Comparison of ENCODE assay signal across 27 cellular contexts in genomic region chr11:92130432-92130831, GRCh38.
DNase-seq lines count a peak whose midpoint lies in the region; ATAC-seq, FAIRE-seq and TF ChIP-seq lines count a peak whose summit lies in the region.
"Had no signal": no experiment of that assay in that cellular context is flagged by ENCODE, and none has a peak within 500 bp of the region (broad histone marks: within the 10 kb centered on the region; RNA-seq: fewer than 3 reads in every experiment).

No MANE protein-coding gene starts in this region.

- H3K9me3 ChIP-seq in HepG2 (ENCODE audit: low read length) (no peaks in the 10 kb centered on the region), right lobe of liver (no peaks in the 10 kb centered on the region)
- H3K9me3 ChIP-seq: ascending aorta, right atrium auricular region, testis, vagina had no signal

- ATAC-seq in HepG2 (no peak), right lobe of liver (no peak), HG03354 (IDR thresholded peaks at IDR 0.05; ENCODE audit: poor library complexity, severe bottlenecking, unreplicated experiment) (no peak), T-cell (replicated peaks in 1 of 4) (no peak)
- ATAC-seq: activated T-cell treated with anti-CD3 and anti-CD28 coated beads, Interleukin-2, amount 50 U/mL, for 72 hours; K562; naive thymus-derived CD4-positive, alpha-beta T cell; stimulated activated memory B cell treated with anti-CD40 and anti-IgM and Interleukin-4, amounts not matched to agents 10 μg/mL and 1 μg/mL and 100 μg/mL, for 72 hours had no signal

- TF ChIP-seq RAD21 in HepG2 (CRISPR knock-in tag; IDR thresholded peaks at IDR 0.05), result no peak

- no peak for DNase-seq in HepG2 (ENCODE audit: low spot score)
- DNase-seq in right lobe of liver, result no peak
- peak; percentile 20 for DNase-seq in amniotic epithelial cell (ENCODE audit: low read depth)
- DNase-seq in fibroblast of the aortic adventitia (ENCODE audit: low read depth), result peak; percentile 40
- peak; percentile 22 for DNase-seq in stromal cell of bone marrow (ENCODE audit: low read depth)
- no peak for DNase-seq in T-cell
- DNase-seq in hypothalamus (lab: John Stamatoyannopoulos, UW), result no peak
- DNase-seq: 8988T; activated CD4-positive, alpha-beta T cell treated with anti-CD3 and anti-CD28 coated beads for 1 hour; activated naive CD4-positive, alpha-beta T cell treated with anti-CD3 and anti-CD28 coated beads, Interleukin-2, amount 50 U/mL, for 16 hours; activated T-cell treated with anti-CD3 and anti-CD28 coated beads, Interleukin-2, amount 50 U/mL, for 72 hours; foreskin fibroblast; naive thymus-derived CD4-positive, alpha-beta T cell; NCI-H2029; NCI-H446; testis had no signal

- peaks cover 7 to 22% (median 21%) of the 10 kb centered on the region in 3 donors for H3K9me3 Mint-ChIP-seq in T-cell

- CTCF ChIA-PET in HepG2 (lab: Yijun Ruan, JAX; ENCODE audit: low intra/inter-chr PET ratio, low total read pairs) (no interaction called here), T-cell (lab: Charles Lee) (interaction anchor here in 1 of 2 donors (0.6 kb wide), 1 partner anchor 683 kb away, joined by 7 read pairs; no protein-coding TSS in a partner anchor)

- no peak overlapping the region for H3K9ac ChIP-seq in HepG2 (ENCODE audit: insufficient read depth, low read depth, low read length)

- WGBS in HepG2 (ENCODE audit: low lambda C conversion rate), result 0% methylated on average over 2 of the region's 2 CpGs
- WGBS in right lobe of liver (ENCODE audit: insufficient coverage, low coverage, low lambda C conversion rate, missing lambda C conversion rate), result 27% methylated on average over 2 of the region's 2 CpGs

- no peak overlapping the region for H2AFZ ChIP-seq in HepG2 (ENCODE audit: low read length)

- no peak overlapping the region for H3K27ac ChIP-seq in HepG2 (ENCODE audit: extremely low read length, insufficient read depth, low read length)
- no peak overlapping the region for H3K27ac ChIP-seq in right lobe of liver
- H3K27ac ChIP-seq: ascending aorta, coronary artery, right atrium auricular region, testis, vagina had no signal

- H3K36me3 ChIP-seq in HepG2 (replicated peaks in 1 of 2; ENCODE audit: control insufficient read depth in 1 of 2, insufficient read depth in 2 of 2, low read length in 2 of 2), result no peaks in the 10 kb centered on the region
- no peaks in the 10 kb centered on the region for H3K36me3 ChIP-seq in right lobe of liver
- H3K36me3 ChIP-seq: ascending aorta, right atrium auricular region, vagina had no signal

- intact Hi-C loops in HepG2 (cut with micrococcal nuclease; ENCODE audit: unreplicated experiment) (no loop called here), right lobe of liver (cut with DNase I) (no loop called here)

- H3K36me3 Mint-ChIP-seq in T-cell, result no peaks in the 10 kb centered on the region
- H3K36me3 Mint-ChIP-seq: CD14-positive monocyte; memory B cell; naive thymus-derived CD4-positive, alpha-beta T cell; stimulated activated memory B cell treated with anti-CD40 and anti-IgM and Interleukin-4, amounts not matched to agents 10 μg/mL and 1 μg/mL and 100 μg/mL, for 72 hours had no signal

- H3K27me3 ChIP-seq in HepG2 (ENCODE audit: control insufficient read depth in 1 of 2, insufficient read depth in 2 of 2, low read length in 2 of 2), result no peaks in the 10 kb centered on the region
- peaks cover 0 to 6% of the 10 kb centered on the region in 2 donors for H3K27me3 ChIP-seq in right lobe of liver
- H3K27me3 ChIP-seq: ascending aorta, right atrium auricular region, testis, vagina had no signal

- no peaks in the 10 kb centered on the region for H4K20me1 ChIP-seq in HepG2 (ENCODE audit: insufficient read depth, low read length)

- in situ Hi-C loops in HepG2 (cut with HindIII; ENCODE audit: extremely low pct_ligation_motif_present, low pct_unique_long_range_greater_than_20kb), result no loop called here

- TF ChIP-seq CTCF in HepG2 (CRISPR knock-in tag; IDR thresholded peaks at IDR 0.05) (no peak), right lobe of liver (IDR thresholded peaks at IDR 0.05) (no peak), fibroblast of the aortic adventitia (IDR thresholded peaks at IDR 0.05; ENCODE audit: insufficient read depth, low read length) (no peak)

- H3K4me1 ChIP-seq in HepG2 (ENCODE audit: insufficient read depth, low read length), result peaks cover 6% of the 10 kb centered on the region; the same call in 1 of the 2 replicates
- no peaks in the 10 kb centered on the region for H3K4me1 ChIP-seq in right lobe of liver
- H3K4me1 ChIP-seq: ascending aorta, right atrium auricular region, testis, vagina had no signal

- TF ChIP-seq POLR2A in HepG2 (IDR thresholded peaks at IDR 0.05; ENCODE audit: insufficient read depth in 1 of 2, low read depth in 2 of 2, low read length in 2 of 2) (no peak), right lobe of liver (IDR thresholded peaks at IDR 0.05) (no peak)

- no peak overlapping the region for H3K27ac Mint-ChIP-seq in T-cell
- H3K27ac Mint-ChIP-seq: activated T-cell treated with anti-CD3 and anti-CD28 coated beads, Interleukin-2, amount 50 U/mL, for 72 hours; CD14-positive monocyte; memory B cell; naive thymus-derived CD4-positive, alpha-beta T cell; stimulated activated memory B cell treated with anti-CD40 and anti-IgM and Interleukin-4, amounts not matched to agents 10 μg/mL and 1 μg/mL and 100 μg/mL, for 72 hours had no signal

- no TSS peak for BruUV-seq in HepG2 (replicated peaks; lab: Mats Ljungman, UMichigan)

- no peak for TF ChIP-seq EP300 in HepG2 (IDR thresholded peaks at IDR 0.05; ENCODE audit: low read depth in 2 of 2, low read length in 2 of 2)
- TF ChIP-seq EP300 in HepG2 (CRISPR knock-in tag; IDR thresholded peaks at IDR 0.05; ENCODE audit: borderline replicate concordance), result no peak

- no peaks in the 10 kb centered on the region for H3K79me2 ChIP-seq in HepG2 (ENCODE audit: insufficient read depth, low read length)

- no peak for FAIRE-seq in HepG2 (lab: Jason Lieb, UNC)
- FAIRE-seq: D721Med, K562, keratinocyte had no signal

- H3K4me1 Mint-ChIP-seq in T-cell, result no peaks in the 10 kb centered on the region
- H3K4me1 Mint-ChIP-seq: CD14-positive monocyte; memory B cell; naive thymus-derived CD4-positive, alpha-beta T cell; stimulated activated memory B cell treated with anti-CD40 and anti-IgM and Interleukin-4, amounts not matched to agents 10 μg/mL and 1 μg/mL and 100 μg/mL, for 72 hours had no signal

- no peak overlapping the region for H3K4me2 ChIP-seq in HepG2 (ENCODE audit: low read depth, low read length)

- POLR2A ChIA-PET in HepG2 (lab: Yijun Ruan, JAX) (no interaction called here), T-cell (lab: Charles Lee) (interaction anchor here in 1 of 2 donors (0.6 kb wide), 1 partner anchor 358 kb away, joined by 7 read pairs; no protein-coding TSS in a partner anchor)

- no peak overlapping the region for H3K4me3 Mint-ChIP-seq in T-cell
- H3K4me3 Mint-ChIP-seq: activated T-cell treated with anti-CD3 and anti-CD28 coated beads, Interleukin-2, amount 50 U/mL, for 72 hours; CD14-positive monocyte; memory B cell; naive thymus-derived CD4-positive, alpha-beta T cell; stimulated activated memory B cell treated with anti-CD40 and anti-IgM and Interleukin-4, amounts not matched to agents 10 μg/mL and 1 μg/mL and 100 μg/mL, for 72 hours had no signal

- H3K27me3 Mint-ChIP-seq in T-cell, result no peaks in the 10 kb centered on the region
- H3K27me3 Mint-ChIP-seq: memory B cell; naive thymus-derived CD4-positive, alpha-beta T cell; stimulated activated memory B cell treated with anti-CD40 and anti-IgM and Interleukin-4, amounts not matched to agents 10 μg/mL and 1 μg/mL and 100 μg/mL, for 72 hours had no signal

- no peak overlapping the region for H3K4me3 ChIP-seq in HepG2 (replicated peaks in 1 of 3; ENCODE audit: insufficient read depth in 1 of 3, low read depth in 2 of 3, low read length in 3 of 3)
- H3K4me3 ChIP-seq in right lobe of liver, result no peak overlapping the region
- H3K4me3 ChIP-seq in fibroblast of the aortic adventitia (ENCODE audit: low read depth, low read length), result no peak overlapping the region
- H3K4me3 ChIP-seq: ascending aorta, coronary artery, K562, right atrium auricular region, testis, vagina had no signal

TF ChIP-seq in HepG2, 621 proteins besides CTCF, POLR2A, EP300 and RAD21:
- no peak for TF ChIP-seq ZNF510 (CRISPR knock-in tag; IDR thresholded peaks at IDR 0.05; ENCODE audit: low read depth)
- TF ChIP-seq MAFF (IDR thresholded peaks at IDR 0.05; ENCODE audit: low read depth, low read length), result peak; percentile 43; the same call in 1 of the 2 replicates
- TF ChIP-seq MAFK (conservative IDR thresholded peaks at IDR 0.05 in 1 of 2, IDR thresholded peaks at IDR 0.05 in 1 of 2; ENCODE audit: low read length in 2 of 2), result peak; percentile 39 to 67; a peak in 3 of 4 replicates

Comparison
In these comparisons a context has a peak if more than half of its experiments do, and no peak if none do; other contexts are left out.
1. DNase-seq: peak in amniotic epithelial cell (single experiment), fibroblast of the aortic adventitia (single experiment) and stromal cell of bone marrow (single experiment); none in HepG2 (single experiment), right lobe of liver (0 of 3), T-cell (0 of 34) and hypothalamus (0 of 51).